1 cellular context compared by ENCODE assay signal in the genomic region with DNA sequence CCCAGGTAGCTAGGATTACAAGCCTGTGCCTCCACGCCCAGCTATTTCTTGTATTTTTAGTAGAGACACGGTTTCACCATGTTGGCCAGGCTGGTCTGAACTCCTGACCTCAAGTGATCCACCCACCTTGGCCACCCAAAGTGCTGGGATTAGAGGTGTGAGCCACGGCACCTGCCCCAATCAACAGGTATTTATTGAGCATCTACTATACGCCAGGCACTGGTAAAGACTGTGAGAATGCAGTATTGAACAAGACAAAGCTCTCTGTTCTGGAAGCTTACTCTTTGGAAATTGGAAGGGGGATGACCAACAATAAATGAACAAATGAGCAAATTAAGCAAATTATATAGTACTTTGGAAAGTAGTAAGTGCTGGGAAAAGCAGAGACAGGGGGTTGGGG.
TF ChIP-seq lines count a peak whose summit lies in the region.

No MANE protein-coding gene starts in this region.

TF ChIP-seq in WTC11, 78 proteins besides CTCF, POLR2A, EP300 and RAD21 (continued from another document):
- TF ChIP-seq, protein P1, sequence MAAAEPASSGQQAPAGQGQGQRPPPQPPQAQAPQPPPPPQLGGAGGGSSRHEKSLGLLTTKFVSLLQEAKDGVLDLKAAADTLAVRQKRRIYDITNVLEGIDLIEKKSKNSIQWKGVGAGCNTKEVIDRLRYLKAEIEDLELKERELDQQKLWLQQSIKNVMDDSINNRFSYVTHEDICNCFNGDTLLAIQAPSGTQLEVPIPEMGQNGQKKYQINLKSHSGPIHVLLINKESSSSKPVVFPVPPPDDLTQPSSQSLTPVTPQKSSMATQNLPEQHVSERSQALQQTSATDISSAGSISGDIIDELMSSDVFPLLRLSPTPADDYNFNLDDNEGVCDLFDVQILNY (CRISPR knock-in tag; IDR thresholded peaks at IDR 0.05) = no peak
- TF ChIP-seq, protein P2, sequence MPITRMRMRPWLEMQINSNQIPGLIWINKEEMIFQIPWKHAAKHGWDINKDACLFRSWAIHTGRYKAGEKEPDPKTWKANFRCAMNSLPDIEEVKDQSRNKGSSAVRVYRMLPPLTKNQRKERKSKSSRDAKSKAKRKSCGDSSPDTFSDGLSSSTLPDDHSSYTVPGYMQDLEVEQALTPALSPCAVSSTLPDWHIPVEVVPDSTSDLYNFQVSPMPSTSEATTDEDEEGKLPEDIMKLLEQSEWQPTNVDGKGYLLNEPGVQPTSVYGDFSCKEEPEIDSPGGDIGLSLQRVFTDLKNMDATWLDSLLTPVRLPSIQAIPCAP (CRISPR knock-in tag; IDR thresholded peaks at IDR 0.05) = no peak
- TF ChIP-seq FOXK1 (CRISPR knock-in tag; IDR thresholded peaks at IDR 0.05) = no peak
- TF ChIP-seq ZNF232 (CRISPR knock-in tag; IDR thresholded peaks at IDR 0.05) = no peak
- TF ChIP-seq, protein P3, sequence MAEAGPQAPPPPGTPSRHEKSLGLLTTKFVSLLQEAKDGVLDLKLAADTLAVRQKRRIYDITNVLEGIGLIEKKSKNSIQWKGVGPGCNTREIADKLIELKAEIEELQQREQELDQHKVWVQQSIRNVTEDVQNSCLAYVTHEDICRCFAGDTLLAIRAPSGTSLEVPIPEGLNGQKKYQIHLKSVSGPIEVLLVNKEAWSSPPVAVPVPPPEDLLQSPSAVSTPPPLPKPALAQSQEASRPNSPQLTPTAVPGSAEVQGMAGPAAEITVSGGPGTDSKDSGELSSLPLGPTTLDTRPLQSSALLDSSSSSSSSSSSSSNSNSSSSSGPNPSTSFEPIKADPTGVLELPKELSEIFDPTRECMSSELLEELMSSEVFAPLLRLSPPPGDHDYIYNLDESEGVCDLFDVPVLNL (CRISPR knock-in tag; IDR thresholded peaks at IDR 0.05; ENCODE audit: borderline replicate concordance, low read depth) = no peak
